In genomic region chrX:43586855-43587254, GRCh38 we compare ENCODE assay signal across 22 cellular contexts.
"Had no signal": no experiment of that assay in that cellular context is flagged by ENCODE, and none has a peak within 500 bp of the region (broad histone marks: within the 10 kb centered on the region; RNA-seq: fewer than 3 reads in every experiment).

No MANE protein-coding gene starts in this region.

- FAIRE-seq: HTR-8/SVneo, RCC 7860 had no signal

- H3K4me3 ChIP-seq: MG63 had no signal

- H3K27ac ChIP-seq: HL-60 had no signal

- H3K27me3 ChIP-seq: MG63 had no signal

- H3K9me2 ChIP-seq: SK-N-SH had no signal

- DNase-seq: KBM-7, MG63, NCI-H1092, NCI-H1105 treated with DMSO at 0.1 percent for 48 hours, NCI-H1417 treated with DMSO at 0.1 percent for 48 hours, NCI-H146, NCI-H1694 treated with DMSO at 0.1 percent for 48 hours, NCI-H1930, NCI-H2081, NCI-H2171, NCI-H226, NCI-H446, NCI-H510A, NCI-H524 treated with DMSO at 0.1 percent for 48 hours, NCI-H69, NCI-H774, Right ventricle myocardium superior, RPMI8226, SK-N-SH had no signal

- H3K4me2 ChIP-seq: SK-N-SH had no signal

- H3K36me3 ChIP-seq: MG63 had no signal

- H3K9ac ChIP-seq: SK-N-SH had no signal

- H3K9me3 ChIP-seq: MG63, SK-N-SH had no signal
